ENCODE assay signal across 7 cellular contexts in genomic region chr5:135061001-135061400, GRCh38. TPM values are rescaled to one million over a fixed set of nuclear protein-coding genes. Genes with fewer than 3 reads are reported as not detected.
"Had no signal": no experiment of that assay in that cellular context is flagged by ENCODE, and none has a peak within 500 bp of the region (broad histone marks: within the 10 kb centered on the region; RNA-seq: fewer than 3 reads in every experiment).

No MANE protein-coding gene starts in this region.

- H3K9me3 Mint-ChIP-seq: GM23338, H9, IgD-negative memory B cell had no signal

- H3K4me3 Mint-ChIP-seq: GM23338, H9, IgD-negative memory B cell had no signal

- DNase-seq: H9, HCEC 1CT had no signal

- H3K4me1 Mint-ChIP-seq: GM23338, H9 had no signal

- H3K4me3 ChIP-seq: GM23338 had no signal

- H3K4me2 ChIP-seq: GM23338 had no signal

- H2AFZ ChIP-seq: GM23338 had no signal

- FAIRE-seq: H1, H54, HTR-8/SVneo had no signal

- H3K36me3 Mint-ChIP-seq: IgD-negative memory B cell had no signal

- H3K27ac Mint-ChIP-seq: GM23338, H9 had no signal

- ATAC-seq: GM23338 had no signal

RNA-seq across cellular contexts. Expression of gene PITX1, which starts 27.0 kb away (rescaled TPM):
- total RNA-seq: GM23338, H1, H9 had no signal
- polyA plus RNA-seq: GM23338 had no signal
